28 cellular contexts compared by ENCODE assay signal in the genomic region with DNA sequence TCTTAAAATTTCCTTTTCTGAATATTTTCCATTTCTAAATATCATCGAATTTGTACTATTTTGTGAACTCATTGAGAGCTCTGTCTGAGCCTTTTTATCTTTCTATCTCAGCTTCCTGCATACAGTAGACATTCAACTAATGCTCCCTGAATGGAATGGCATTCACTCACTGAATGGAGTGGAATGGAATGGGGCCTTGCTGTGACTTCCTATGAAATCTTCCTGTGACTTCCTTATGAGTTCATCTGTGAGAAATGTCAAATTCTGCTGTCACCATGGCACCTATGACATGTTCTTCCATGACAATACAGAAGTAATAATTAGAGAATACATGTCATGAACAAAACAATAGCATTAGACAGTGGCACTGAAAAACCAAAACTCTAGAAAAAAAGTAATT.
"Had no signal": no experiment of that assay in that cellular context is flagged by ENCODE, and none has a peak within 500 bp of the region (broad histone marks: within the 10 kb centered on the region; RNA-seq: fewer than 3 reads in every experiment).

No MANE protein-coding gene starts in this region.

- H3K9me3 ChIP-seq: stomach, suprapubic skin, testis, thoracic aorta, thyroid gland, tibial artery, tibial nerve, transverse colon, upper lobe of left lung, upper lobe of right lung, uterus, vagina had no signal

- H3K27ac Mint-ChIP-seq: stimulated activated effector memory CD8-positive, alpha-beta T cell treated with anti-CD3 and anti-CD28 coated beads, Interleukin-12 subunit alpha, Interleukin-12 subunit beta, amount 100 ng/mL, for 72 hours; stimulated activated memory B cell treated with anti-CD40 and anti-IgM and Interleukin-4, amounts not matched to agents 10 μg/mL and 1 μg/mL and 100 μg/mL, for 72 hours; stimulated activated naive B cell treated with anti-CD40 and anti-IgM and Interleukin-4, amounts not matched to agents 10 μg/mL and 1 μg/mL and 100 μg/mL, for 72 hours; stimulated activated naive CD8-positive, alpha-beta T cell treated with anti-CD3 and anti-CD28 coated beads, Interleukin-15, amount 100 ng/mL, for 72 hours; stimulated activated naive CD8-positive, alpha-beta T cell treated with anti-CD3 and anti-CD28 coated beads, Interleukin-15, Interleukin-2, amounts not matched to agents 100 ng/mL and 50 ng/mL, for 24 hours; type B pancreatic cell had no signal

- H3K36me3 ChIP-seq: stomach, suprapubic skin, thoracic aorta, thyroid gland, tibial artery, tibial nerve, transverse colon, upper lobe of left lung, upper lobe of right lung, uterus, vagina had no signal

- H3K4me1 ChIP-seq: stomach, suprapubic skin, testis, thyroid gland, tibial artery, tibial nerve, transverse colon, upper lobe of left lung, upper lobe of right lung, uterus, vagina had no signal

- H3K27me3 ChIP-seq: stomach, suprapubic skin, testis, thyroid gland, tibial artery, tibial nerve, transverse colon, upper lobe of left lung, upper lobe of right lung, uterus, vagina had no signal

- H3K9me3 Mint-ChIP-seq: stimulated activated effector memory CD8-positive, alpha-beta T cell treated with anti-CD3 and anti-CD28 coated beads, Interleukin-12 subunit alpha, Interleukin-12 subunit beta, amount 100 ng/mL, for 72 hours; stimulated activated memory B cell treated with anti-CD40 and anti-IgM and Interleukin-4, amounts not matched to agents 10 μg/mL and 1 μg/mL and 100 μg/mL, for 72 hours; stimulated activated naive B cell treated with anti-CD40 and anti-IgM and Interleukin-4, amounts not matched to agents 10 μg/mL and 1 μg/mL and 100 μg/mL, for 72 hours; stimulated activated naive CD8-positive, alpha-beta T cell treated with anti-CD3 and anti-CD28 coated beads, Interleukin-15, amount 100 ng/mL, for 72 hours; stimulated activated naive CD8-positive, alpha-beta T cell treated with anti-CD3 and anti-CD28 coated beads, Interleukin-15, Interleukin-2, amounts not matched to agents 100 ng/mL and 50 ng/mL, for 24 hours; type B pancreatic cell had no signal

- H3K4me3 Mint-ChIP-seq: stimulated activated effector memory CD8-positive, alpha-beta T cell treated with anti-CD3 and anti-CD28 coated beads, Interleukin-12 subunit alpha, Interleukin-12 subunit beta, amount 100 ng/mL, for 72 hours; stimulated activated memory B cell treated with anti-CD40 and anti-IgM and Interleukin-4, amounts not matched to agents 10 μg/mL and 1 μg/mL and 100 μg/mL, for 72 hours; stimulated activated naive B cell treated with anti-CD40 and anti-IgM and Interleukin-4, amounts not matched to agents 10 μg/mL and 1 μg/mL and 100 μg/mL, for 72 hours; stimulated activated naive CD8-positive, alpha-beta T cell treated with anti-CD3 and anti-CD28 coated beads, Interleukin-15, amount 100 ng/mL, for 72 hours; stimulated activated naive CD8-positive, alpha-beta T cell treated with anti-CD3 and anti-CD28 coated beads, Interleukin-15, Interleukin-2, amounts not matched to agents 100 ng/mL and 50 ng/mL, for 24 hours; type B pancreatic cell had no signal

- H3K4me1 Mint-ChIP-seq: stimulated activated effector memory CD8-positive, alpha-beta T cell treated with anti-CD3 and anti-CD28 coated beads, Interleukin-12 subunit alpha, Interleukin-12 subunit beta, amount 100 ng/mL, for 72 hours; stimulated activated memory B cell treated with anti-CD40 and anti-IgM and Interleukin-4, amounts not matched to agents 10 μg/mL and 1 μg/mL and 100 μg/mL, for 72 hours; stimulated activated naive B cell treated with anti-CD40 and anti-IgM and Interleukin-4, amounts not matched to agents 10 μg/mL and 1 μg/mL and 100 μg/mL, for 72 hours; stimulated activated naive CD8-positive, alpha-beta T cell treated with anti-CD3 and anti-CD28 coated beads, Interleukin-15, amount 100 ng/mL, for 72 hours had no signal

- H3K27me3 Mint-ChIP-seq: stimulated activated memory B cell treated with anti-CD40 and anti-IgM and Interleukin-4, amounts not matched to agents 10 μg/mL and 1 μg/mL and 100 μg/mL, for 72 hours; stimulated activated naive B cell treated with anti-CD40 and anti-IgM and Interleukin-4, amounts not matched to agents 10 μg/mL and 1 μg/mL and 100 μg/mL, for 72 hours; stimulated activated naive CD8-positive, alpha-beta T cell treated with anti-CD3 and anti-CD28 coated beads, Interleukin-15, amount 100 ng/mL, for 72 hours; type B pancreatic cell had no signal

- H3K36me3 Mint-ChIP-seq: stimulated activated effector memory CD8-positive, alpha-beta T cell treated with anti-CD3 and anti-CD28 coated beads, Interleukin-12 subunit alpha, Interleukin-12 subunit beta, amount 100 ng/mL, for 72 hours; stimulated activated memory B cell treated with anti-CD40 and anti-IgM and Interleukin-4, amounts not matched to agents 10 μg/mL and 1 μg/mL and 100 μg/mL, for 72 hours; stimulated activated naive B cell treated with anti-CD40 and anti-IgM and Interleukin-4, amounts not matched to agents 10 μg/mL and 1 μg/mL and 100 μg/mL, for 72 hours; type B pancreatic cell had no signal

- H3K4me3 ChIP-seq: stomach, suprapubic skin, testis, thoracic aorta, thyroid gland, tibial artery, tibial nerve, transverse colon, upper lobe of left lung, upper lobe of right lung, uterus, vagina had no signal

- ATAC-seq: stimulated activated effector memory CD8-positive, alpha-beta T cell treated with anti-CD3 and anti-CD28 coated beads, Interleukin-12 subunit alpha, Interleukin-12 subunit beta, amount 100 ng/mL, for 72 hours; stimulated activated memory B cell treated with anti-CD40 and anti-IgM and Interleukin-4, amounts not matched to agents 10 μg/mL and 1 μg/mL and 100 μg/mL, for 72 hours; stimulated activated naive B cell treated with anti-CD40 and anti-IgM and Interleukin-4, amounts not matched to agents 10 μg/mL and 1 μg/mL and 100 μg/mL, for 72 hours; stimulated activated naive CD8-positive, alpha-beta T cell treated with anti-CD3 and anti-CD28 coated beads, Interleukin-15, amount 100 ng/mL, for 72 hours; stimulated activated naive CD8-positive, alpha-beta T cell treated with anti-CD3 and anti-CD28 coated beads, Interleukin-15, Interleukin-2, amounts not matched to agents 100 U/mL and 50 U/mL, for 24 hours; upper lobe of right lung had no signal

- DNase-seq: stimulated activated CD4-positive, alpha-beta T cell treated with anti-CD3 and anti-CD28 coated beads, Interleukin-2, amount 100 ng/mL, for 48 hours; stimulated activated CD4-positive, alpha-beta T cell treated with anti-CD3 and anti-CD28 coated beads, Interleukin-4, amount 100 ng/mL, for 1 hour; stimulated activated CD4-positive, alpha-beta T cell treated with anti-CD3 and anti-CD28 coated beads, Interleukin-4, amount 100 ng/mL, for 24 hours; stimulated activated CD4-positive, alpha-beta T cell treated with anti-CD3 and anti-CD28 coated beads, Interleukin-4, amount 100 ng/mL, for 4 hours; stimulated activated CD8-positive, alpha-beta memory T cell treated with anti-CD3 and anti-CD28 coated beads, Interleukin-4, amount 100 ng/mL, for 48 hours; stimulated activated naive B cell treated with anti-CD40 and anti-IgM and Interleukin-4, amounts not matched to agents 10 μg/mL and 1 μg/mL and 100 μg/mL, for 72 hours; stimulated activated naive CD4-positive, alpha-beta T cell; stimulated activated naive CD4-positive, alpha-beta T cell treated with Interleukin-2 at 50 U/mL for 16 hours; stimulated activated naive CD8-positive, alpha-beta T cell treated with anti-CD3 and anti-CD28 coated beads, Interleukin-15, amount 100 ng/mL, for 72 hours; stimulated activated naive CD8-positive, alpha-beta T cell treated with anti-CD3 and anti-CD28 coated beads, Interleukin-15, Interleukin-2, amounts not matched to agents 100 U/mL and 50 U/mL, for 24 hours; stomach; substantia nigra; testis; thyroid gland; tibial artery; transverse colon; upper lobe of left lung; upper lobe of right lung; uterus had no signal

- FAIRE-seq: urothelium cell line had no signal

- H3K27ac ChIP-seq: stomach, suprapubic skin, testis, thoracic aorta, thyroid gland, tibial artery, tibial nerve, transverse colon, upper lobe of left lung, upper lobe of right lung, uterus, vagina had no signal
